In the genomic region with DNA sequence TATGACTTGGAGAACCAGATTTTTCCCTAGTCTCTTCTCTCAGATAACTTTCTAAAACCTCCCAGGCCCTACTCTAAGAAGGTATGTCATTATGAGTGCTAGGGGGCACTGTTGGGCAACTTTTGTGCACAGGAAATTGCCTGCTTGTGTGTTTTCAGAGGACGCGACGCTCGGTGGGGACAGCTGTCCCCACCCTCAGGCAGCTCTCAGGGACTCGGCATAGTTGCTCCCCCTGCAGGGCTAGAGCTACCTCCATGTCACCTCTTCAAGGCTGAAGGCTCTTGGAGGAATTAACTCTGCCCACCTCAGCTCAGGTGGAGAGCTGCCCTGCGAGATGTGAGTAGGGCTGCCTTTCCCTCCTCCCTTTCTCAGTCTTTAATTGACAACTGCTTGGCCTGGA, we compare ENCODE assay signal across 8 cellular contexts. TPM values are rescaled to one million over a fixed set of nuclear protein-coding genes. Genes with fewer than 3 reads are reported as not detected.
DNase-seq lines count a peak whose midpoint lies in the region; ATAC-seq, FAIRE-seq and TF ChIP-seq lines count a peak whose summit lies in the region.

No MANE protein-coding gene starts in this region.

- peaks cover 10% of the 10 kb centered on the region for H3K27me3 ChIP-seq in bronchial epithelial cell (ENCODE audit: control insufficient read depth, insufficient read depth, low read length)

- POLR2A ChIA-PET in HEK293 (lab: Yijun Ruan, JAX) (interaction anchor here (0.6 to 1.2 kb wide), 2 partner anchors 24 to 91 kb away, joined by 4 read pairs; no protein-coding TSS in a partner anchor), T-cell (lab: Charles Lee) (no interaction called here)

- no peaks in the 10 kb centered on the region for H3K9me3 ChIP-seq in HEK293 (ENCODE audit: control insufficient read depth, insufficient read depth, low read depth, low read length)

- H3K27ac Mint-ChIP-seq in T-cell (no peak overlapping the region), memory B cell (no peak overlapping the region)

- H3K27me3 Mint-ChIP-seq in T-cell, result peaks cover 24 to 34% of the 10 kb centered on the region in 2 donors
- peaks cover 22% of the 10 kb centered on the region for H3K27me3 Mint-ChIP-seq in memory B cell

- no peaks in the 10 kb centered on the region for H3K4me1 ChIP-seq in HEK293 (ENCODE audit: control insufficient read depth, insufficient read depth, low read length)

- H3K4me3 ChIP-seq in HEK293 (ENCODE audit: low read depth, low read length) (no peak overlapping the region), bronchial epithelial cell (ENCODE audit: low read depth, low read length) (no peak overlapping the region)

- TF ChIP-seq CTCF in HEK293 (tag by site-specific recombination; IDR thresholded peaks at IDR 0.05), result peak; percentile 65
- peak; percentile 65 for TF ChIP-seq CTCF in bronchial epithelial cell (IDR thresholded peaks at IDR 0.05; ENCODE audit: insufficient read depth, low read length, severe bottlenecking)

- H3K9me3 Mint-ChIP-seq in T-cell (no peaks in the 10 kb centered on the region), memory B cell (no peaks in the 10 kb centered on the region)

- H3K4me1 Mint-ChIP-seq in T-cell (peaks cover 6 to 13% (median 7%) of the 10 kb centered on the region in 3 donors), memory B cell (peaks cover 4% of the 10 kb centered on the region)

- no peak overlapping the region for H3K27ac ChIP-seq in HEK293 (ENCODE audit: extremely low read depth, low read depth, low read length)

- H3K4me3 Mint-ChIP-seq in T-cell (no peak overlapping the region), memory B cell (no peak overlapping the region)

- H3K36me3 ChIP-seq in HEK293 (ENCODE audit: control insufficient read depth in 2 of 2, insufficient read depth in 1 of 2, low read length in 2 of 2), result no peaks in the 10 kb centered on the region
- no peaks in the 10 kb centered on the region for H3K36me3 ChIP-seq in bronchial epithelial cell (ENCODE audit: control insufficient read depth, insufficient read depth, low read length)

- CTCF ChIA-PET in HEK293 (lab: Yijun Ruan, JAX) (interaction anchor here (0.5 to 14.5 kb wide), 33 partner anchors 10 to 792 kb away, joined by 3 to 853 read pairs (median 4); partner anchors contain the start of genes DCANP1 and IL9), T-cell (lab: Charles Lee) (interaction anchor here (0.5 to 1.5 kb wide), 12 partner anchors 36 to 104 kb away, joined by 3 to 9 read pairs (median 3); no protein-coding TSS in a partner anchor)

- peak; percentile 82 for DNase-seq in GDM1 (lab: John Stamatoyannopoulos, UW)
- peak; percentile 16 for DNase-seq in NCI-H2029 treated with DMSO at 0.1 percent for 48 hours (lab: John Stamatoyannopoulos, UW)
- peak in 32 of 34 experiments; percentile 12 to 64 (median 47) for DNase-seq in T-cell
- DNase-seq in bronchial epithelial cell (ENCODE audit: low read depth), result peak; percentile 54
- peak in 1 of 2 donors; percentile 22 for DNase-seq in memory B cell (ENCODE audit: low spot score in 2 of 2)
- DNase-seq in superior temporal gyrus (ENCODE audit: extremely low spot score), result peak; percentile 66

- H3K36me3 Mint-ChIP-seq in T-cell (no peaks in the 10 kb centered on the region), memory B cell (no peaks in the 10 kb centered on the region)

- peak; percentile 55 to 88 (median 62) for ATAC-seq in T-cell (replicated peaks in 1 of 4)
- ATAC-seq in memory B cell (ENCODE audit: low read depth), result peak; percentile 63
- no peak for ATAC-seq in HG02642 (IDR thresholded peaks at IDR 0.05; ENCODE audit: poor library complexity, unreplicated experiment)

- no peak for FAIRE-seq in bronchial epithelial cell (lab: Jason Lieb, UNC)

TF ChIP-seq in HEK293, 187 proteins besides CTCF, POLR2A, EP300 and RAD21 (continues in another document):
- TF ChIP-seq ZNF26 (tag by site-specific recombination; IDR thresholded peaks at IDR 0.05) (no peak), ZNF639 (tag by site-specific recombination; IDR thresholded peaks at IDR 0.05) (no peak), KLF1 (tag by site-specific recombination; IDR thresholded peaks at IDR 0.05) (no peak), ELK4 (IDR thresholded peaks at IDR 0.05; ENCODE audit: borderline replicate concordance, low read depth, low read length) (no peak), PRDM1 (tag by site-specific recombination; IDR thresholded peaks at IDR 0.05) (no peak), ZNF654 (tag by site-specific recombination; IDR thresholded peaks at IDR 0.05; ENCODE audit: low read depth) (peak; percentile 76), ZFP69B (tag by site-specific recombination; IDR thresholded peaks at IDR 0.05) (peak; percentile 51; the same call in 1 of the 2 replicates), ZBTB8A (tag by site-specific recombination; IDR thresholded peaks at IDR 0.05) (no peak), ZNF324 (tag by site-specific recombination; IDR thresholded peaks at IDR 0.05) (no peak), ZNF610 (tag by site-specific recombination; IDR thresholded peaks at IDR 0.05; ENCODE audit: borderline replicate concordance) (peak; percentile 72; the same call in 1 of the 2 replicates), ZNF521 (tag by site-specific recombination; IDR thresholded peaks at IDR 0.05) (no peak)
- TF ChIP-seq, protein P1, sequence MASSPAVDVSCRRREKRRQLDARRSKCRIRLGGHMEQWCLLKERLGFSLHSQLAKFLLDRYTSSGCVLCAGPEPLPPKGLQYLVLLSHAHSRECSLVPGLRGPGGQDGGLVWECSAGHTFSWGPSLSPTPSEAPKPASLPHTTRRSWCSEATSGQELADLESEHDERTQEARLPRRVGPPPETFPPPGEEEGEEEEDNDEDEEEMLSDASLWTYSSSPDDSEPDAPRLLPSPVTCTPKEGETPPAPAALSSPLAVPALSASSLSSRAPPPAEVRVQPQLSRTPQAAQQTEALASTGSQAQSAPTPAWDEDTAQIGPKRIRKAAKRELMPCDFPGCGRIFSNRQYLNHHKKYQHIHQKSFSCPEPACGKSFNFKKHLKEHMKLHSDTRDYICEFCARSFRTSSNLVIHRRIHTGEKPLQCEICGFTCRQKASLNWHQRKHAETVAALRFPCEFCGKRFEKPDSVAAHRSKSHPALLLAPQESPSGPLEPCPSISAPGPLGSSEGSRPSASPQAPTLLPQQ (tag by site-specific recombination; IDR thresholded peaks at IDR 0.05), result peak; percentile 65; the same call in 1 of the 2 replicates
- TF ChIP-seq, protein P2, sequence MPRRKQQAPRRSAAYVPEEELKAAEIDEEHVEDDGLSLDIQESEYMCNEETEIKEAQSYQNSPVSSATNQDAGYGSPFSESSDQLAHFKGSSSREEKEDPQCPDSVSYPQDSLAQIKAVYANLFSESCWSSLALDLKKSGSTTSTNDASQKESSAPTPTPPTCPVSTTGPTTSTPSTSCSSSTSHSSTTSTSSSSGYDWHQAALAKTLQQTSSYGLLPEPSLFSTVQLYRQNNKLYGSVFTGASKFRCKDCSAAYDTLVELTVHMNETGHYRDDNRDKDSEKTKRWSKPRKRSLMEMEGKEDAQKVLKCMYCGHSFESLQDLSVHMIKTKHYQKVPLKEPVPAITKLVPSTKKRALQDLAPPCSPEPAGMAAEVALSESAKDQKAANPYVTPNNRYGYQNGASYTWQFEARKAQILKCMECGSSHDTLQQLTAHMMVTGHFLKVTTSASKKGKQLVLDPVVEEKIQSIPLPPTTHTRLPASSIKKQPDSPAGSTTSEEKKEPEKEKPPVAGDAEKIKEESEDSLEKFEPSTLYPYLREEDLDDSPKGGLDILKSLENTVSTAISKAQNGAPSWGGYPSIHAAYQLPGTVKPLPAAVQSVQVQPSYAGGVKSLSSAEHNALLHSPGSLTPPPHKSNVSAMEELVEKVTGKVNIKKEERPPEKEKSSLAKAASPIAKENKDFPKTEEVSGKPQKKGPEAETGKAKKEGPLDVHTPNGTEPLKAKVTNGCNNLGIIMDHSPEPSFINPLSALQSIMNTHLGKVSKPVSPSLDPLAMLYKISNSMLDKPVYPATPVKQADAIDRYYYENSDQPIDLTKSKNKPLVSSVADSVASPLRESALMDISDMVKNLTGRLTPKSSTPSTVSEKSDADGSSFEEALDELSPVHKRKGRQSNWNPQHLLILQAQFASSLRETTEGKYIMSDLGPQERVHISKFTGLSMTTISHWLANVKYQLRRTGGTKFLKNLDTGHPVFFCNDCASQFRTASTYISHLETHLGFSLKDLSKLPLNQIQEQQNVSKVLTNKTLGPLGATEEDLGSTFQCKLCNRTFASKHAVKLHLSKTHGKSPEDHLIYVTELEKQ (tag by site-specific recombination; IDR thresholded peaks at IDR 0.05; ENCODE audit: borderline replicate concordance), result no peak

RNA-seq across cellular contexts. Expression of gene TIFAB, which starts 10.2 kb away (rescaled TPM):
- total RNA-seq in T-cell, result under 1 TPM in 2 of 5 donors, not detected in 3; 0.06 TPM
- not detected in 2 replicates for total RNA-seq in bronchial epithelial cell

RNA-seq across cellular contexts. Expression of gene DCANP1, which starts 15.2 kb away (rescaled TPM):
- total RNA-seq in T-cell (not detected), bronchial epithelial cell (not detected in 2 replicates)
